Comparison of ENCODE assay signal across 17 cellular contexts in the genomic region with DNA sequence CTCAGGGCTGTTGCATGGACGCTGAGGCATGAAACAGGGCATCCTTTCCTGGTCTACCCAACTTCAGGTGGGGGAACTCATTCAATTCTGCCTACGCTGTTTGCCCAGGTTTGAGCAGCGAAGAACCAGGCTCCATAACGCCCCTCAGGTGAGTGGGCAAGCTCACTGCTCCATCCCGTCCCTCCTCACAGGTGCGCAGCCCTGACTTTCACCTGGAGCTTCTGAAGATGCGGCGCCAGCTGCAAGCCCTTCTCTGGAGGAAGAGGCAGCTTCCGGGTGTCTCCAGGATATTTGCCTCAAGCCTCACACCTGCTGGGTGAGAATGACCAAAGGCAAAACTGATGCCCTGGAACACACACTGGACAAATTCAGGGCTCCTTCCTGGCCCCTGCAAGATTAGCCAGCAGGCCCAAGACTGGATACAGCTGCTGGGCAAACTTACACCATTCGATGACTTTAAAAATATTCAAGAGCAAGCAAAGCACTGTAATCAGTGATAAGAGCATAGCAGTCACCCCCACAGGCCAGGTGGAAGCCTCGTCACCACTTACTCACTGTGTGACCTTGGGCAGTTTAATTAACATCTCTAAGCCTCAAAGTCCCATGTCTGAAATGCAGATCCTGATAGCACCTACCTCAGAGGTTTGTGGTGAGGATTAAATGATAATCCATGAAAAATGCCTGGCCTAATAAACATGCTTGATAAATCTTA.
"Had no signal": no experiment of that assay in that cellular context is flagged by ENCODE, and none has a peak within 500 bp of the region (broad histone marks: within the 10 kb centered on the region; RNA-seq: fewer than 3 reads in every experiment).

No MANE protein-coding gene starts in this region.

- H3K36me3 ChIP-seq: brain microvascular endothelial cell, lower lobe of right lung, neutrophil, suprapubic skin had no signal

- H3K27ac ChIP-seq: brain microvascular endothelial cell, lower lobe of right lung, neutrophil, suprapubic skin had no signal

- H3K9me3 ChIP-seq: lower lobe of right lung, neutrophil, suprapubic skin had no signal

- H3K27me3 Mint-ChIP-seq: activated CD4-positive, alpha-beta memory T cell treated with anti-CD3 and anti-CD28 coated beads for 36 hours had no signal

- H3K4me1 ChIP-seq: lower lobe of right lung, suprapubic skin had no signal

- H3K27ac Mint-ChIP-seq: activated CD4-positive, alpha-beta memory T cell treated with anti-CD3 and anti-CD28 coated beads for 36 hours; activated naive CD8-positive, alpha-beta T cell treated with anti-CD3 and anti-CD28 coated beads, Interleukin-2, amount 10 ng/mL, durations not matched to agents 7 days and 5 days; activated T-cell treated with anti-CD3 and anti-CD28 coated beads, Interleukin-2, amount 50 U/mL, for 72 hours had no signal

- H3K36me3 Mint-ChIP-seq: activated CD4-positive, alpha-beta memory T cell treated with anti-CD3 and anti-CD28 coated beads for 36 hours; activated naive CD8-positive, alpha-beta T cell treated with anti-CD3 and anti-CD28 coated beads, Interleukin-2, amount 10 ng/mL, durations not matched to agents 7 days and 5 days had no signal

- FAIRE-seq: frontal cortex had no signal

- H3K4me3 ChIP-seq: lower lobe of right lung, suprapubic skin had no signal

- DNase-seq: activated CD4-positive, alpha-beta memory T cell treated with anti-CD3 and anti-CD28 coated beads for 36 hours; activated CD4-positive, alpha-beta T cell treated with anti-CD3 and anti-CD28 coated beads for 1 hour; activated gamma-delta T cell treated with Interleukin-2 at 50 U/mL for 16 hours; activated naive CD8-positive, alpha-beta T cell treated with anti-CD3 and anti-CD28 coated beads, Interleukin-2, amount 10 ng/mL, durations not matched to agents 7 days and 5 days; activated T-cell treated with anti-CD3 and anti-CD28 coated beads, Interleukin-2, amount 50 U/mL, for 72 hours; brain microvascular endothelial cell; cortex of kidney; left cardiac atrium; lower lobe of right lung; midbrain; stimulated activated CD4-positive, alpha-beta T cell treated with anti-CD3 and anti-CD28 coated beads, Interleukin-15, amount 100 ng/mL, for 24 hours; stimulated activated CD4-positive, alpha-beta T cell treated with anti-CD3 and anti-CD28 coated beads, Interleukin-4, amount 100 ng/mL, for 24 hours; stimulated activated naive CD8-positive, alpha-beta T cell treated with anti-CD3 and anti-CD28 coated beads, Interleukin-15, Interleukin-2, amounts not matched to agents 100 U/mL and 50 U/mL, for 24 hours; trophoblast cell had no signal

- ATAC-seq: activated T-cell treated with anti-CD3 and anti-CD28 coated beads, Interleukin-2, amount 50 U/mL, for 72 hours; left cardiac atrium; stimulated activated naive CD8-positive, alpha-beta T cell treated with anti-CD3 and anti-CD28 coated beads, Interleukin-15, Interleukin-2, amounts not matched to agents 100 U/mL and 50 U/mL, for 24 hours had no signal

- H3K4me3 Mint-ChIP-seq: activated CD4-positive, alpha-beta memory T cell treated with anti-CD3 and anti-CD28 coated beads for 36 hours; activated naive CD8-positive, alpha-beta T cell treated with anti-CD3 and anti-CD28 coated beads, Interleukin-2, amount 10 ng/mL, durations not matched to agents 7 days and 5 days; activated T-cell treated with anti-CD3 and anti-CD28 coated beads, Interleukin-2, amount 50 U/mL, for 72 hours had no signal

- H3K27me3 ChIP-seq: brain microvascular endothelial cell, neutrophil, suprapubic skin had no signal
